In the genomic region with DNA sequence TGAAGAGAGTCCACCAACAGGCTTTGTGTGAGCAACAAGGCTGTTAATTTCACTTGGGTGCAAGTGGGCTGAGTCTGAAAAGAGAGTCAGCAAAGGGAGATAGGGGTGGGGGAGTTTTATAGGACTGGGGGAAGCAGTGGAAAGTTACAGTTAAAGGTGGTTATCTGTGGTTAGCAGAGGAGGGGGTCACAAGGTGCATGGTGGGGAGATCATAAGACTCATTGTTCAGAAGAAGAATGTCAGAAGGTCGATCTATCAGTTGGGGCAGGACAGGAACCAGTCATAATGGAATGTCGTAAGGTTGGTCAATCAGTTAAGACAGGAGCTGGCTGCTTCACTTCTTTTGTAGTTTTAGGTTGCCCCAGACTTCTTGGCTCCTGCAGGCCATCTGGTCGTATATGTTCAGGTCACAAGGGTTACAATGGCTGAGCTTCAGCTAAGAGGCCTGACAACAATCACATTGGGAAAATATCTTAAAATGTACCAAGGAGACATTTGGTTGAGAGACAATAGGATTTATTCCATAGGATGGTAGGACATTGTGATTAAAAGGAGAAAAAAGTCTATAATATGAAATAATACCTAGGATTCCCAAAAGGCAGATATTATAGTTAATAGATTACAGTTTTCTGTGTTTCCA, we compare ENCODE assay signal across 26 cellular contexts.
DNase-seq lines count a peak whose midpoint lies in the region; ATAC-seq and TF ChIP-seq lines count a peak whose summit lies in the region.
"Had no signal": no experiment of that assay in that cellular context is flagged by ENCODE, and none has a peak within 500 bp of the region (broad histone marks: within the 10 kb centered on the region; RNA-seq: fewer than 3 reads in every experiment).

No MANE protein-coding gene starts in this region.

- no peak overlapping the region for H4K8ac ChIP-seq in trophoblast cell (ENCODE audit: low read depth, low read length)

- no peaks in the 10 kb centered on the region for H3K27me3 ChIP-seq in endodermal cell (ENCODE audit: control insufficient read depth, insufficient read depth, low read length, poor library complexity, severe bottlenecking)
- H3K27me3 ChIP-seq in trophoblast cell (ENCODE audit: insufficient read depth, low read length) = no peaks in the 10 kb centered on the region
- H3K27me3 ChIP-seq: BLaER1 treated with 17β-estradiol and CSF1 and Interleukin-3, amounts not matched to agents 10 nM and 100 nM had no signal

- H3K4ac ChIP-seq in trophoblast cell (ENCODE audit: low read depth, low read length) = no peak overlapping the region

- DNase-seq in NCI-H2171 treated with DMSO at 0.1 percent for 48 hours (lab: John Stamatoyannopoulos, UW) (peak; percentile 15), NCI-H2171 (lab: John Stamatoyannopoulos, UW) (no peak), OCI-M1 (lab: John Stamatoyannopoulos, UW) (peak; percentile 87), endodermal cell (no peak), trophoblast cell (no peak), GM10266 (ENCODE audit: extremely low spot score) (no peak)
- DNase-seq: 8988T; CD4-positive, alpha-beta T cell; DMS79; EL; GF-D8; Karpas-422; NCI-H1105 treated with DMSO at 0.1 percent for 48 hours; NCI-H146; NCI-H1930; NCI-H2107; NCI-H226; NCI-H510A; NCI-H774; SHP77; T-helper 1 cell had no signal

- H3K36me3 ChIP-seq in endodermal cell (ENCODE audit: control insufficient read depth, insufficient read depth, low read length) (no peaks in the 10 kb centered on the region), trophoblast cell (ENCODE audit: control insufficient read depth in 1 of 2, insufficient read depth in 2 of 2, low read length in 2 of 2) (no peaks in the 10 kb centered on the region)
- H3K36me3 ChIP-seq: BLaER1 treated with 17β-estradiol and CSF1 and Interleukin-3, amounts not matched to agents 10 nM and 100 nM had no signal

- H3K27ac ChIP-seq in endodermal cell (ENCODE audit: low read depth, low read length) = no peak overlapping the region
- peak overlapping the region; percentile 82 for H3K27ac ChIP-seq in trophoblast cell (ENCODE audit: low read depth, low read length)
- H3K27ac ChIP-seq: BLaER1 treated with 17β-estradiol and CSF1 and Interleukin-3, amounts not matched to agents 10 nM and 100 nM; RWPE1 had no signal

- WGBS in endodermal cell (ENCODE audit: insufficient coverage in 1 of 2, insufficient read length in 1 of 2), 2 experiments = 92 to 93% methylated on average over 2 to 3 of the region's 3 CpGs
- WGBS in trophoblast cell (ENCODE audit: extremely low coverage, insufficient coverage, insufficient read length) = no CpG with 5 or more reads among the region's 3 CpGs

- H3K14ac ChIP-seq in trophoblast cell (ENCODE audit: low read length) = no peak overlapping the region

- H2BK120ac ChIP-seq in trophoblast cell (ENCODE audit: insufficient read depth, low read length, poor library complexity) = peak overlapping the region; percentile 5

- H3K36me3 Mint-ChIP-seq in endodermal cell (ENCODE audit: low read depth) = peaks cover 1% of the 10 kb centered on the region

- ATAC-seq in GM18873 (IDR thresholded peaks at IDR 0.05; ENCODE audit: low FRiP score, unreplicated experiment) = no peak
- ATAC-seq in GM21515 (IDR thresholded peaks at IDR 0.05; ENCODE audit: unreplicated experiment) = no peak
- ATAC-seq: Panc1 had no signal

- no peak overlapping the region for H2AK5ac ChIP-seq in trophoblast cell (ENCODE audit: low read length)

- no peak overlapping the region for H3K9ac ChIP-seq in endodermal cell (ENCODE audit: extremely low read depth, low read length, poor library complexity, severe bottlenecking)
- no peak overlapping the region for H3K9ac ChIP-seq in trophoblast cell (ENCODE audit: low read length)
- H3K9ac ChIP-seq: BLaER1 treated with 17β-estradiol and CSF1 and Interleukin-3, amounts not matched to agents 10 nM and 100 nM had no signal

- no peak overlapping the region for H3K18ac ChIP-seq in trophoblast cell (ENCODE audit: low read length)

- no peaks in the 10 kb centered on the region for H3K4me1 Mint-ChIP-seq in endodermal cell

- no peak overlapping the region for H3K23ac ChIP-seq in trophoblast cell (ENCODE audit: low read length)

- peak overlapping the region; percentile 24 for H3K27ac Mint-ChIP-seq in endodermal cell
- H3K27ac Mint-ChIP-seq: CD4-positive, alpha-beta T cell had no signal

- no peak overlapping the region for H2BK12ac ChIP-seq in trophoblast cell (ENCODE audit: low read length)

- no peak overlapping the region for H3K4me2 ChIP-seq in trophoblast cell (ENCODE audit: low read length)
- H3K4me2 ChIP-seq: BLaER1 treated with 17β-estradiol and CSF1 and Interleukin-3, amounts not matched to agents 10 nM and 100 nM had no signal

- peaks cover 2% of the 10 kb centered on the region for H3K9me3 Mint-ChIP-seq in endodermal cell

- H3K79me2 ChIP-seq in trophoblast cell (ENCODE audit: control insufficient read depth, insufficient read depth, low read length, poor library complexity) = no peaks in the 10 kb centered on the region

- H3K4me1 ChIP-seq in endodermal cell (ENCODE audit: control insufficient read depth, insufficient read depth, low read length) = no peaks in the 10 kb centered on the region
- H3K4me1 ChIP-seq in trophoblast cell (ENCODE audit: control insufficient read depth in 1 of 2, insufficient read depth in 2 of 2, low read length in 2 of 2) = no peaks in the 10 kb centered on the region
- H3K4me1 ChIP-seq: BLaER1 treated with 17β-estradiol and CSF1 and Interleukin-3, amounts not matched to agents 10 nM and 100 nM had no signal

- TF ChIP-seq CTCF in endodermal cell (conservative IDR thresholded peaks at IDR 0.05) (no peak), GM10266 (IDR thresholded peaks at IDR 0.05; ENCODE audit: control insufficient read depth, insufficient read depth, low read depth, missing control alignments) (no peak)

- no peak overlapping the region for H4K91ac ChIP-seq in trophoblast cell (ENCODE audit: low read depth, low read length)

- peaks cover 3% of the 10 kb centered on the region for H3K79me1 ChIP-seq in trophoblast cell (ENCODE audit: low read length)

- no peak overlapping the region for H2AFZ ChIP-seq in trophoblast cell (ENCODE audit: insufficient read depth, low read length, poor library complexity)

- H4K12ac ChIP-seq in trophoblast cell (ENCODE audit: low read depth, low read length) = no peak overlapping the region

- H3K9me3 ChIP-seq in endodermal cell (ENCODE audit: control insufficient read depth, low read length) (peaks cover 4% of the 10 kb centered on the region), trophoblast cell (ENCODE audit: insufficient read depth, low read depth, low read length) (no peaks in the 10 kb centered on the region)

- H3K27me3 Mint-ChIP-seq in endodermal cell (ENCODE audit: insufficient read depth) = no peaks in the 10 kb centered on the region
- H3K27me3 Mint-ChIP-seq: CD4-positive, alpha-beta T cell had no signal

- H3K4me3 Mint-ChIP-seq in endodermal cell = no peak overlapping the region
- H3K4me3 Mint-ChIP-seq: CD4-positive, alpha-beta T cell had no signal

- H2BK5ac ChIP-seq in trophoblast cell (ENCODE audit: low read depth, low read length, poor library complexity) = no peak overlapping the region

- no peak overlapping the region for H3K4me3 ChIP-seq in endodermal cell (ENCODE audit: low read length)
- H3K4me3 ChIP-seq in trophoblast cell (ENCODE audit: low read depth, low read length) = no peak overlapping the region
- H3K4me3 ChIP-seq: BLaER1 treated with 17β-estradiol and CSF1 and Interleukin-3, amounts not matched to agents 10 nM and 100 nM had no signal

Comparison
In these comparisons a context has a peak if more than half of its experiments do, and no peak if none do; other contexts are left out.
1. DNase-seq: peak in NCI-H2171 treated with DMSO at 0.1 percent for 48 hours (single experiment) and OCI-M1 (single experiment); none in NCI-H2171 (single experiment), endodermal cell (single experiment), trophoblast cell (0 of 2) and GM10266 (single experiment).